ENCODE assay signal across 20 cellular contexts in genomic region chr13:106161186-106161585, GRCh38.
"Had no signal": no experiment of that assay in that cellular context is flagged by ENCODE, and none has a peak within 500 bp of the region (broad histone marks: within the 10 kb centered on the region; RNA-seq: fewer than 3 reads in every experiment).

No MANE protein-coding gene starts in this region.

- H3K4me1 ChIP-seq: neural progenitor cell, pancreas, right atrium auricular region, uterus had no signal

- H2AFZ ChIP-seq: neural progenitor cell had no signal

- H3K4me2 ChIP-seq: neural progenitor cell, smooth muscle cell had no signal

- H3K27ac Mint-ChIP-seq: activated B cell treated with CpG ODN at 0.5 μM for 24 hours; activated CD4-positive, alpha-beta T cell treated with anti-CD3 and anti-CD28 coated beads, Interleukin-2, amount 10 ng/mL, durations not matched to agents 7 days and 5 days; activated naive CD8-positive, alpha-beta T cell treated with anti-CD3 and anti-CD28 coated beads, Interleukin-2, amount 50 U/mL, for 24 hours; effector memory CD8-positive, alpha-beta T cell; neural progenitor cell; stimulated activated effector memory CD8-positive, alpha-beta T cell treated with anti-CD3 and anti-CD28 coated beads, Interleukin-12 subunit alpha, Interleukin-12 subunit beta, amount 100 ng/mL, for 72 hours; T-helper 1 cell treated with Interleukin-12 subunit alpha and Interleukin-12 subunit beta and Interleukin-4 antibody, amounts not matched to agents 30 μg/mL and 1 μg/mL, for 36 hours had no signal

- H3K36me3 Mint-ChIP-seq: stimulated activated effector memory CD8-positive, alpha-beta T cell treated with anti-CD3 and anti-CD28 coated beads, Interleukin-12 subunit alpha, Interleukin-12 subunit beta, amount 100 ng/mL, for 72 hours had no signal

- H3K36me3 ChIP-seq: ascending aorta, heart right ventricle, neural progenitor cell, pancreas, right atrium auricular region, tibial artery, uterus had no signal

- DNase-seq: activated B cell treated with CpG ODN at 0.5 μM for 24 hours; activated CD4-positive, alpha-beta T cell treated with anti-CD3 and anti-CD28 coated beads, Interleukin-2, amount 10 ng/mL, durations not matched to agents 7 days and 5 days; activated CD8-positive, alpha-beta memory T cell treated with anti-CD3 and anti-CD28 coated beads for 24 hours; activated naive CD4-positive, alpha-beta T cell treated with Interleukin-2 at 50 U/mL for 16 hours; activated naive CD8-positive, alpha-beta T cell treated with anti-CD3 and anti-CD28 coated beads, Interleukin-2, amount 50 U/mL, for 24 hours; effector memory CD8-positive, alpha-beta T cell; foreskin fibroblast; heart right ventricle; islet precursor cell; pancreas; tibial artery; uterus had no signal

- FAIRE-seq: TTC549 had no signal

- H3K27me3 Mint-ChIP-seq: activated B cell treated with CpG ODN at 0.5 μM for 24 hours; activated CD4-positive, alpha-beta T cell treated with anti-CD3 and anti-CD28 coated beads, Interleukin-2, amount 10 ng/mL, durations not matched to agents 7 days and 5 days; activated naive CD8-positive, alpha-beta T cell treated with anti-CD3 and anti-CD28 coated beads, Interleukin-2, amount 50 U/mL, for 24 hours; effector memory CD8-positive, alpha-beta T cell had no signal

- H3K9me3 ChIP-seq: ascending aorta, pancreas, tibial artery, uterus had no signal

- H3K27me3 ChIP-seq: ascending aorta, heart right ventricle, neural progenitor cell, pancreas, right atrium auricular region, tibial artery, uterus had no signal

- H3K9ac ChIP-seq: neural progenitor cell had no signal

- H3K4me3 ChIP-seq: ascending aorta, coronary artery, heart right ventricle, neural progenitor cell, pancreas, right atrium auricular region, smooth muscle cell, tibial artery, uterus had no signal

- H3K27ac ChIP-seq: ascending aorta, coronary artery, heart right ventricle, neural progenitor cell, pancreas, right atrium auricular region, tibial artery, uterus had no signal

- ATAC-seq: activated naive CD8-positive, alpha-beta T cell treated with anti-CD3 and anti-CD28 coated beads, Interleukin-2, amount 50 U/mL, for 24 hours; effector memory CD8-positive, alpha-beta T cell; heart right ventricle; pancreas; stimulated activated effector memory CD8-positive, alpha-beta T cell treated with anti-CD3 and anti-CD28 coated beads, Interleukin-12 subunit alpha, Interleukin-12 subunit beta, amount 100 ng/mL, for 72 hours had no signal

- H3K4me1 Mint-ChIP-seq: activated B cell treated with CpG ODN at 0.5 μM for 24 hours; activated CD4-positive, alpha-beta T cell treated with anti-CD3 and anti-CD28 coated beads, Interleukin-2, amount 10 ng/mL, durations not matched to agents 7 days and 5 days; activated naive CD8-positive, alpha-beta T cell treated with anti-CD3 and anti-CD28 coated beads, Interleukin-2, amount 50 U/mL, for 24 hours; stimulated activated effector memory CD8-positive, alpha-beta T cell treated with anti-CD3 and anti-CD28 coated beads, Interleukin-12 subunit alpha, Interleukin-12 subunit beta, amount 100 ng/mL, for 72 hours had no signal

- H3K9me3 Mint-ChIP-seq: activated CD4-positive, alpha-beta T cell treated with anti-CD3 and anti-CD28 coated beads, Interleukin-2, amount 10 ng/mL, durations not matched to agents 7 days and 5 days; effector memory CD8-positive, alpha-beta T cell; stimulated activated effector memory CD8-positive, alpha-beta T cell treated with anti-CD3 and anti-CD28 coated beads, Interleukin-12 subunit alpha, Interleukin-12 subunit beta, amount 100 ng/mL, for 72 hours; T-helper 1 cell treated with Interleukin-12 subunit alpha and Interleukin-12 subunit beta and Interleukin-4 antibody, amounts not matched to agents 30 μg/mL and 1 μg/mL, for 36 hours had no signal

- H3K4me3 Mint-ChIP-seq: activated B cell treated with CpG ODN at 0.5 μM for 24 hours; activated CD4-positive, alpha-beta T cell treated with anti-CD3 and anti-CD28 coated beads, Interleukin-2, amount 10 ng/mL, durations not matched to agents 7 days and 5 days; activated naive CD8-positive, alpha-beta T cell treated with anti-CD3 and anti-CD28 coated beads, Interleukin-2, amount 50 U/mL, for 24 hours; effector memory CD8-positive, alpha-beta T cell; neural progenitor cell; stimulated activated effector memory CD8-positive, alpha-beta T cell treated with anti-CD3 and anti-CD28 coated beads, Interleukin-12 subunit alpha, Interleukin-12 subunit beta, amount 100 ng/mL, for 72 hours; T-helper 1 cell treated with Interleukin-12 subunit alpha and Interleukin-12 subunit beta and Interleukin-4 antibody, amounts not matched to agents 30 μg/mL and 1 μg/mL, for 36 hours had no signal
